20 cellular contexts compared by ENCODE assay signal in genomic region chr3:82100378-82100777, GRCh38.
DNase-seq lines count a peak whose midpoint lies in the region; ATAC-seq, FAIRE-seq and TF ChIP-seq lines count a peak whose summit lies in the region.
"Had no signal": no experiment of that assay in that cellular context is flagged by ENCODE, and none has a peak within 500 bp of the region (broad histone marks: within the 10 kb centered on the region; RNA-seq: fewer than 3 reads in every experiment).

No MANE protein-coding gene starts in this region.

- no peak for TF ChIP-seq POLR2A in H1 (IDR thresholded peaks at IDR 0.05; ENCODE audit: control extremely low read depth in 1 of 2, low read depth in 2 of 2, low read length in 2 of 2)

- no peak overlapping the region for H3K4ac ChIP-seq in H1 (replicated peaks; ENCODE audit: insufficient read length, low read depth, low read length)

- H3K27me3 ChIP-seq in H1 (replicated peaks in 1 of 4; ENCODE audit: control insufficient read depth in 3 of 4, extremely low read depth in 1 of 4, insufficient read depth in 3 of 4, low read length in 3 of 4): no peaks in the 10 kb centered on the region

- WGBS in H1 (ENCODE audit: extremely low coverage in 1 of 2, insufficient coverage in 1 of 2, insufficient read length in 1 of 2, insufficient replicate concordance in 2 of 2, low coverage in 1 of 2, low lambda C conversion rate in 2 of 2, missing lambda C conversion rate in 1 of 2), 2 experiments: 85% methylated on average over 3 of the region's 3 CpGs; no CpG with 5 or more reads in 1 of the 2 experiments

- no peaks in the 10 kb centered on the region for H4K20me1 ChIP-seq in H1 (replicated peaks in 1 of 2; ENCODE audit: control insufficient read depth in 1 of 2, insufficient read depth in 2 of 2, low read length in 2 of 2)

- no peak overlapping the region for H2BK12ac ChIP-seq in H1 (ENCODE audit: low read depth, low read length)

- no peak for TF ChIP-seq CTCF in AG10803 (conservative IDR thresholded peaks at IDR 0.05; ENCODE audit: low read length)
- TF ChIP-seq CTCF in H1 (IDR thresholded peaks at IDR 0.05; ENCODE audit: control extremely low read depth in 1 of 3, insufficient read depth in 1 of 3, low read depth in 1 of 3, low read length in 3 of 3): no peak
- TF ChIP-seq CTCF in mucosa of descending colon (IDR thresholded peaks at IDR 0.05): no peak

- H3K23ac ChIP-seq in H1 (ENCODE audit: insufficient read length): no peak overlapping the region

- H3K4me3 ChIP-seq in AG10803 (ENCODE audit: low read length) (no peak overlapping the region), H1 (ENCODE audit: extremely low read depth in 1 of 4, insufficient read depth in 2 of 4, low read depth in 3 of 4, low read length in 4 of 4) (no peak overlapping the region), mucosa of descending colon (no peak overlapping the region)
- H3K4me3 ChIP-seq: HAP-1, PC-9 had no signal

- H2AK5ac ChIP-seq in H1 (ENCODE audit: low read depth, low read length): no peak overlapping the region

- POLR2A ChIA-PET in H1 (lab: Charles Lee; ENCODE audit: partially characterized antibody): no interaction called here

- H3K36me3 Mint-ChIP-seq in activated T-cell treated with anti-CD3 and anti-CD28 coated beads, Interleukin-2, amount 50 U/mL, for 24 hours (ENCODE audit: low read depth): no peaks in the 10 kb centered on the region
- H3K36me3 Mint-ChIP-seq: memory B cell had no signal

- no peaks in the 10 kb centered on the region for H3K4me1 Mint-ChIP-seq in activated T-cell treated with anti-CD3 and anti-CD28 coated beads, Interleukin-2, amount 50 U/mL, for 24 hours (ENCODE audit: low read depth)
- H3K4me1 Mint-ChIP-seq: endodermal cell, memory B cell had no signal

- H3K23me2 ChIP-seq in H1 (ENCODE audit: low read depth, low read length): no peaks in the 10 kb centered on the region

- TF ChIP-seq EP300 in H1 (IDR thresholded peaks at IDR 0.05; ENCODE audit: borderline replicate concordance in 1 of 2, low read depth in 2 of 2, low read length in 2 of 2): no peak

- no peaks in the 10 kb centered on the region for H3K9me3 ChIP-seq in H1 (ENCODE audit: insufficient read depth in 2 of 2, low read depth in 1 of 2, low read length in 1 of 2)
- no peaks in the 10 kb centered on the region for H3K9me3 ChIP-seq in mucosa of descending colon
- H3K9me3 ChIP-seq: HAP-1 had no signal

- H3K9me3 Mint-ChIP-seq in activated T-cell treated with anti-CD3 and anti-CD28 coated beads, Interleukin-2, amount 50 U/mL, for 24 hours: peaks cover 4% of the 10 kb centered on the region
- H3K9me3 Mint-ChIP-seq: endodermal cell; stimulated activated naive CD8-positive, alpha-beta T cell treated with anti-CD3 and anti-CD28 coated beads, Interleukin-15, Interleukin-2, amounts not matched to agents 100 ng/mL and 50 ng/mL, for 24 hours had no signal

- H3K4me1 ChIP-seq in H1 (replicated peaks in 1 of 4; ENCODE audit: control insufficient read depth in 3 of 4, insufficient read depth in 4 of 4, low read length in 3 of 4) (no peaks in the 10 kb centered on the region), mucosa of descending colon (ENCODE audit: low read depth) (no peaks in the 10 kb centered on the region)
- H3K4me1 ChIP-seq: HAP-1 had no signal

- no peak overlapping the region for H2BK5ac ChIP-seq in H1 (ENCODE audit: low read depth, low read length)

- no peaks in the 10 kb centered on the region for H3K36me3 ChIP-seq in H1 (ENCODE audit: control insufficient read depth in 2 of 4, insufficient read depth in 4 of 4, low read length in 3 of 4)
- H3K36me3 ChIP-seq in mucosa of descending colon (ENCODE audit: low read depth): no peaks in the 10 kb centered on the region
- H3K36me3 ChIP-seq: HAP-1 had no signal

- H3K9ac ChIP-seq in H1 (replicated peaks in 1 of 4; ENCODE audit: extremely low read depth in 1 of 4, low read depth in 3 of 4, low read length in 3 of 4): no peak overlapping the region

- no peak overlapping the region for H2BK20ac ChIP-seq in H1 (ENCODE audit: low read length)

- H3K27ac Mint-ChIP-seq in activated T-cell treated with anti-CD3 and anti-CD28 coated beads, Interleukin-2, amount 50 U/mL, for 24 hours: no peak overlapping the region
- H3K27ac Mint-ChIP-seq: endodermal cell; memory B cell; stimulated activated naive CD8-positive, alpha-beta T cell treated with anti-CD3 and anti-CD28 coated beads, Interleukin-15, Interleukin-2, amounts not matched to agents 100 ng/mL and 50 ng/mL, for 24 hours had no signal

- no peak overlapping the region for H3K14ac ChIP-seq in H1 (ENCODE audit: insufficient read length)

- CTCF ChIA-PET in H1 (lab: Charles Lee; ENCODE audit: partially characterized antibody): no interaction called here

- H2AFZ ChIP-seq in H1 (ENCODE audit: low read length): peak overlapping the region; percentile 70; the same call in 1 of the 2 replicates
- H2AFZ ChIP-seq: PC-9 had no signal

- H3K79me1 ChIP-seq in H1 (ENCODE audit: low read depth, low read length): no peaks in the 10 kb centered on the region

- H3K4me2 ChIP-seq in H1 (ENCODE audit: insufficient read depth in 1 of 2, low read depth in 2 of 2, low read length in 2 of 2): no peak overlapping the region
- H3K4me2 ChIP-seq: PC-9 had no signal

- DNase-seq in AG10803 (ENCODE audit: low read depth) (peak; percentile 61), LoVo (ENCODE audit: low spot score) (peak; percentile 10), H1 (ENCODE audit: low read depth in 1 of 2, low spot score in 2 of 2) (no peak), kidney tubule cell (ENCODE audit: low spot score) (peak; percentile 77), mucosa of descending colon (no peak), NOMO-1 treated with DMSO at 0.1 percent for 48 hours (lab: John Stamatoyannopoulos, UW; ENCODE audit: unreplicated experiment) (no peak)
- no peak for DNase-seq in activated T-cell treated with anti-CD3 and anti-CD28 coated beads, Interleukin-2, amount 50 U/mL, for 24 hours
- DNase-seq: activated naive CD4-positive, alpha-beta T cell treated with anti-CD3 and anti-CD28 coated beads, Interleukin-2, amount 50 U/mL, for 16 hours; caudate nucleus; COR-L47; endodermal cell; Kasumi-1; NCI-H187; NCI-H524 treated with DMSO at 0.1 percent for 48 hours; nucleus accumbens; PC-9 had no signal

- no peak overlapping the region for H2BK15ac ChIP-seq in H1 (ENCODE audit: low read length)

- no peak overlapping the region for H3K27ac ChIP-seq in H1 (ENCODE audit: low read depth, low read length)
- H3K27ac ChIP-seq: PC-9 had no signal

- no peak overlapping the region for H4K5ac ChIP-seq in H1 (ENCODE audit: insufficient read length, low read depth, low read length)

- H3K27me3 Mint-ChIP-seq in activated T-cell treated with anti-CD3 and anti-CD28 coated beads, Interleukin-2, amount 50 U/mL, for 24 hours: no peaks in the 10 kb centered on the region
- H3K27me3 Mint-ChIP-seq: memory B cell; stimulated activated naive CD8-positive, alpha-beta T cell treated with anti-CD3 and anti-CD28 coated beads, Interleukin-15, Interleukin-2, amounts not matched to agents 100 ng/mL and 50 ng/mL, for 24 hours had no signal

- H3K18ac ChIP-seq in H1 (ENCODE audit: extremely low read depth, low read length): no peak overlapping the region

- no peak overlapping the region for H4K8ac ChIP-seq in H1 (ENCODE audit: extremely low read depth, insufficient read depth, low read length)

- no peak overlapping the region for H2BK120ac ChIP-seq in H1 (replicated peaks; ENCODE audit: low read depth, low read length)

- intact Hi-C loops in mucosa of descending colon (cut with DNase I, micrococcal nuclease): no loop called here

- FAIRE-seq in H1 (lab: Jason Lieb, UNC): peak; percentile 50

- no peak for ATAC-seq in mucosa of descending colon
- no peak for ATAC-seq in GM21447 (IDR thresholded peaks at IDR 0.05; ENCODE audit: unreplicated experiment)

- no peak overlapping the region for H3K56ac ChIP-seq in H1 (replicated peaks; ENCODE audit: insufficient read length, low read depth, low read length)

- H3K79me2 ChIP-seq in H1 (ENCODE audit: control insufficient read depth in 1 of 2, insufficient read depth in 2 of 2, low read length in 2 of 2): no peaks in the 10 kb centered on the region

- no peak for TF ChIP-seq RAD21 in H1 (IDR thresholded peaks at IDR 0.05 in 1 of 2, conservative IDR thresholded peaks at IDR 0.05 in 1 of 2; ENCODE audit: low read depth in 2 of 2, low read length in 2 of 2)

- H4K91ac ChIP-seq in H1 (replicated peaks; ENCODE audit: insufficient read length, low read length): no peak overlapping the region

- no peak overlapping the region for H3K4me3 Mint-ChIP-seq in activated T-cell treated with anti-CD3 and anti-CD28 coated beads, Interleukin-2, amount 50 U/mL, for 24 hours
- H3K4me3 Mint-ChIP-seq: endodermal cell; memory B cell; stimulated activated naive CD8-positive, alpha-beta T cell treated with anti-CD3 and anti-CD28 coated beads, Interleukin-15, Interleukin-2, amounts not matched to agents 100 ng/mL and 50 ng/mL, for 24 hours had no signal

TF ChIP-seq in H1, 55 proteins besides CTCF, POLR2A, EP300 and RAD21:
- TF ChIP-seq SIX5 (IDR thresholded peaks at IDR 0.05; ENCODE audit: low read depth, low read length) (no peak), TAF7 (optimal IDR thresholded peaks at IDR 0.05; ENCODE audit: borderline replicate concordance, low read depth, low read length) (no peak), TEAD4 (IDR thresholded peaks at IDR 0.05; ENCODE audit: low read depth, low read length) (peak; percentile 37; the same call in 1 of the 2 replicates), CREB1 (IDR thresholded peaks at IDR 0.05) (no peak)
TF ChIP-seq in H1: peak in this region for 1.

Comparison
In these comparisons a context has a peak if more than half of its experiments do, and no peak if none do; other contexts are left out.
1. DNase-seq: peak in AG10803 (single experiment), LoVo (single experiment) and kidney tubule cell (single experiment); none in H1 (0 of 2), mucosa of descending colon (0 of 3), activated T-cell treated with anti-CD3 and anti-CD28 coated beads, Interleukin-2, amount 50 U/mL, for 24 hours (single experiment) and NOMO-1 treated with DMSO at 0.1 percent for 48 hours (single experiment).